1 cellular context compared by ENCODE assay signal in the genomic region with DNA sequence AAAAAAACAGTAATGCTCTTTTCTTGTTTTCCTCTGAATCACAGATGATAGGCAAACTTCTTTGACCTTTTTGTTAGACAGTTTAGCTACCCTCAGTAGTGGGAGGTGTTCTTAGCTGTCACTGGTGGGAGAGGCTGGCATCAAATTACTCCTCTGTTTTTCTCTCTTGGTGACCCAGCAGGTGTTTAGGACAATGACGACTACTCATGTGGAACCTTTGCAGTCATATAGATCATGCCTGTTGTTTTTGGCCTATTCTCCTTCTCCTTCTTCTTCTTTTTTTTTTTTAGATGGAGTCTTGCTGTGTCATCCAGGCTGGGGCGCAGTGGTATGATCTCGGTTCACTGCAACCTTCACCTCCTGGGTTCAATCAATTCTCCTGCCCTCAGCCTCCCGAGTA.
TF ChIP-seq lines count a peak whose summit lies in the region.

No MANE protein-coding gene starts in this region.

TF ChIP-seq in GM12878, 131 proteins besides CTCF, POLR2A, EP300 and RAD21:
- TF ChIP-seq PAX5 (IDR thresholded peaks at IDR 0.05; ENCODE audit: borderline replicate concordance, low read depth, low read length) (0 out of 2 replicates have a peak, but pooled peaks have one; percentile 19), SRF (IDR thresholded peaks at IDR 0.05; ENCODE audit: low read depth in 2 of 2, low read length in 2 of 2) (no peak)
